In genomic region chr11:129324533-129325175, GRCh38 we compare ENCODE assay signal across 1 cellular context.
TF ChIP-seq lines count a peak whose summit lies in the region.

No MANE protein-coding gene starts in this region.

TF ChIP-seq in HepG2, 621 proteins besides CTCF, POLR2A, EP300 and RAD21 (continued from another document and continues in another):
- peak; percentile 53; the same call in 1 of the 2 replicates for TF ChIP-seq ZHX2 (IDR thresholded peaks at IDR 0.05; ENCODE audit: low read depth)
- no peak for TF ChIP-seq ZHX2 (CRISPR knock-in tag; IDR thresholded peaks at IDR 0.05; ENCODE audit: borderline replicate concordance)
- TF ChIP-seq ISL2 (CRISPR knock-in tag; IDR thresholded peaks at IDR 0.05), result peak; percentile 74
- no peak for TF ChIP-seq ARHGAP35 (CRISPR knock-in tag; IDR thresholded peaks at IDR 0.05; ENCODE audit: borderline replicate concordance)
- no peak for TF ChIP-seq ZNF510 (CRISPR knock-in tag; IDR thresholded peaks at IDR 0.05; ENCODE audit: low read depth)
- no peak for TF ChIP-seq SIN3B (IDR thresholded peaks at IDR 0.05; ENCODE audit: low read length)
- TF ChIP-seq ZFX (CRISPR knock-in tag; IDR thresholded peaks at IDR 0.05; ENCODE audit: low read depth), result peak; percentile 67
- peak; percentile 81 for TF ChIP-seq MED1 (CRISPR knock-in tag; IDR thresholded peaks at IDR 0.05)
- TF ChIP-seq ZNF224 (CRISPR knock-in tag; IDR thresholded peaks at IDR 0.05), result 0 out of 2 replicates have a peak, but pooled peaks have one; percentile 58
- peak; percentile 52; the same call in 1 of the 2 replicates for TF ChIP-seq MYC (CRISPR knock-in tag; IDR thresholded peaks at IDR 0.05; ENCODE audit: borderline replicate concordance)
- peak; percentile 80 for TF ChIP-seq PITX1 (CRISPR knock-in tag; IDR thresholded peaks at IDR 0.05)
- 0 out of 2 replicates have a peak, but pooled peaks have one; percentile 30 for TF ChIP-seq SP4 (CRISPR knock-in tag; IDR thresholded peaks at IDR 0.05)
- TF ChIP-seq CBFB (CRISPR knock-in tag; IDR thresholded peaks at IDR 0.05), result 0 out of 2 replicates have a peak, but pooled peaks have one; percentile 14
- no peak for TF ChIP-seq EZH2 (conservative IDR thresholded peaks at IDR 0.05; ENCODE audit: low read depth, low read length)
- peak; percentile 68 for TF ChIP-seq KAT8 (CRISPR knock-in tag; IDR thresholded peaks at IDR 0.05)
- TF ChIP-seq FOXK2 (IDR thresholded peaks at IDR 0.05), result peak; percentile 67; the same call in 1 of the 2 replicates
- 0 out of 2 replicates have a peak, but pooled peaks have one; percentile 16 for TF ChIP-seq ZBTB14 (CRISPR knock-in tag; IDR thresholded peaks at IDR 0.05)
- peak; percentile 69 for TF ChIP-seq ATF2 (CRISPR knock-in tag; IDR thresholded peaks at IDR 0.05)
- peak; percentile 89 for TF ChIP-seq TEAD3 (CRISPR knock-in tag; optimal IDR thresholded peaks at IDR 0.05; ENCODE audit: borderline replicate concordance)
- TF ChIP-seq KDM4B (CRISPR knock-in tag; IDR thresholded peaks at IDR 0.05), result peak; percentile 65; the same call in 1 of the 2 replicates
- TF ChIP-seq FOXK1 (CRISPR knock-in tag; IDR thresholded peaks at IDR 0.05; ENCODE audit: borderline replicate concordance, low read depth), result peak; percentile 88; the same call in 1 of the 2 replicates
- no peak for TF ChIP-seq ZNF354B (CRISPR knock-in tag; IDR thresholded peaks at IDR 0.05)
- no peak for TF ChIP-seq ZNF235 (CRISPR knock-in tag; IDR thresholded peaks at IDR 0.05; ENCODE audit: borderline replicate concordance)
- peak; percentile 86; the same call in 1 of the 2 replicates for TF ChIP-seq TBX2 (CRISPR knock-in tag; IDR thresholded peaks at IDR 0.05; ENCODE audit: borderline replicate concordance)
- TF ChIP-seq ZNF563 (CRISPR knock-in tag; IDR thresholded peaks at IDR 0.05), result peak; percentile 37; the same call in 1 of the 2 replicates
- TF ChIP-seq RBAK (CRISPR knock-in tag; IDR thresholded peaks at IDR 0.05), result no peak
- TF ChIP-seq ZBTB38 (CRISPR knock-in tag; IDR thresholded peaks at IDR 0.05), result peak; percentile 26; the same call in 1 of the 2 replicates
- 0 out of 2 replicates have a peak, but pooled peaks have one; percentile 18 for TF ChIP-seq PHF8 (CRISPR knock-in tag; IDR thresholded peaks at IDR 0.05)
- no peak for TF ChIP-seq GMEB1 (CRISPR knock-in tag; IDR thresholded peaks at IDR 0.05; ENCODE audit: borderline replicate concordance)
- peak; percentile 68 for TF ChIP-seq KDM2A (CRISPR knock-in tag; IDR thresholded peaks at IDR 0.05; ENCODE audit: borderline replicate concordance, low read depth)
- peak; percentile 80 for TF ChIP-seq GATAD2A (CRISPR knock-in tag; IDR thresholded peaks at IDR 0.05)
- TF ChIP-seq REST (IDR thresholded peaks at IDR 0.05; ENCODE audit: borderline replicate concordance in 1 of 2, low read depth in 1 of 2, low read length in 2 of 2), result no peak; a peak in 1 of 4 replicates
- peak; percentile 35; the same call in 1 of the 2 replicates for TF ChIP-seq THAP11 (CRISPR knock-in tag; IDR thresholded peaks at IDR 0.05)
- TF ChIP-seq ZNF629 (CRISPR knock-in tag; conservative IDR thresholded peaks at IDR 0.05), result peak; percentile 63
- TF ChIP-seq ZGPAT (CRISPR knock-in tag; IDR thresholded peaks at IDR 0.05), result peak; percentile 64
- no peak for TF ChIP-seq SALL2 (CRISPR knock-in tag; IDR thresholded peaks at IDR 0.05)
- peak; percentile 48; the same call in 1 of the 2 replicates for TF ChIP-seq PBX2 (CRISPR knock-in tag; IDR thresholded peaks at IDR 0.05)
- 0 out of 2 replicates have a peak, but pooled peaks have one; percentile 59 for TF ChIP-seq ZNF276 (CRISPR knock-in tag; IDR thresholded peaks at IDR 0.05; ENCODE audit: low read depth)
- TF ChIP-seq ZNF3 (CRISPR knock-in tag; IDR thresholded peaks at IDR 0.05), result 0 out of 2 replicates have a peak, but pooled peaks have one; percentile 24
- no peak for TF ChIP-seq HCFC1 (IDR thresholded peaks at IDR 0.05; ENCODE audit: low read depth, low read length)
- no peak for TF ChIP-seq ZFAT (CRISPR knock-in tag; conservative IDR thresholded peaks at IDR 0.05)
- no peak for TF ChIP-seq SPEN (CRISPR knock-in tag; IDR thresholded peaks at IDR 0.05; ENCODE audit: low read depth)
- peak; percentile 67; the same call in 1 of the 2 replicates for TF ChIP-seq SMAD3 (CRISPR knock-in tag; IDR thresholded peaks at IDR 0.05)
- no peak for TF ChIP-seq ZNF562 (CRISPR knock-in tag; IDR thresholded peaks at IDR 0.05; ENCODE audit: borderline replicate concordance)
- no peak for TF ChIP-seq SRY (CRISPR knock-in tag; IDR thresholded peaks at IDR 0.05)
- TF ChIP-seq ZNF614 (CRISPR knock-in tag; IDR thresholded peaks at IDR 0.05; ENCODE audit: borderline replicate concordance), result peak; percentile 52; the same call in 1 of the 2 replicates
- peak; percentile 70; the same call in 1 of the 2 replicates for TF ChIP-seq ZSCAN21 (CRISPR knock-in tag; IDR thresholded peaks at IDR 0.05; ENCODE audit: borderline replicate concordance)
- TF ChIP-seq ZNF230 (CRISPR knock-in tag; IDR thresholded peaks at IDR 0.05), result no peak
